In the genomic region with DNA sequence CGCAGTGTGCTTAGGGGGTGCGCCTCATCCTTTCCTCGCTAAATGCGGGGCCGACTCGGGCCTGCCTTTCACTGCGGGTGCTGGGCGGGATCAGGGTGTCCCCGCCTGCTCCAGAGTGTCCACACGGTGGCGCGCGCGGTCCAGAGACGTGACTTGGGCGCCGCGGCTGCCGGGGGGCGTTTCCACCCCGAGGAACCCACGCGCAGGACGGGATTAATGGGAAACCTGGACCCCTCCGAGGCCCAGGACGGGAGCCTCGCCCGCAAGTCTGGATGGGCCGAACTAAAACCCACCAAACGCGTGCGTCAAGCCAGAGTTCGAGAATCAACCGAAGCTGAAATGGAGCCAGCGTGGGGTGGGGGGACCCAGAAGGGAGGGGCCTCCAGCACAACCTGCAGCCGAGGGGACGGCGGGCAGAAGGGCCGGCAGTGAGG, we compare ENCODE assay signal across 8 cellular contexts.
A peak's percentile ranks its signal among the peaks of the same experiment; 100 is the strongest.
DNase-seq lines count a peak whose midpoint lies in the region; ATAC-seq, FAIRE-seq and TF ChIP-seq lines count a peak whose summit lies in the region.

No MANE protein-coding gene starts in this region.

- peaks cover 18% of the 10 kb centered on the region for H3K27me3 Mint-ChIP-seq in astrocyte (ENCODE audit: low read depth, unreplicated experiment)

- intact Hi-C loops in uterus (cut with DNase I; ENCODE audit: low total_unique reads) = loop anchor here (5.0 to 10.0 kb wide), 5 partner anchors 182 to 1035 kb away; a partner anchor contains a TSS

- DNase-seq in BE2C = peak; percentile 92
- DNase-seq in NCI-H1048 (lab: John Stamatoyannopoulos, UW) = peak; percentile 61
- DNase-seq in T-helper 9 cell = peak; percentile 90
- DNase-seq in astrocyte (ENCODE audit: low read depth) = peak; percentile 61
- peak; percentile 99 for DNase-seq in hepatic stellate cell (ENCODE audit: low spot score)
- peak; percentile 90 to 91 for DNase-seq in uterus

- H3K9me3 ChIP-seq in BE2C = no peaks in the 10 kb centered on the region
- no peaks in the 10 kb centered on the region for H3K9me3 ChIP-seq in astrocyte (ENCODE audit: insufficient read depth, low read depth, low read length)
- no peaks in the 10 kb centered on the region for H3K9me3 ChIP-seq in uterus

- TF ChIP-seq CTCF in BE2C (IDR thresholded peaks at IDR 0.05; ENCODE audit: low read depth, low read length) (peak; percentile 82), astrocyte (IDR thresholded peaks at IDR 0.05; ENCODE audit: insufficient read depth, low read depth, low read length) (peak; percentile 56), uterus (IDR thresholded peaks at IDR 0.05) (peak; percentile 95 to 97 (median 96))

- peak overlapping the region; percentile 75 for H3K4me3 ChIP-seq in BE2C (ENCODE audit: low read depth, low read length)
- H3K4me3 ChIP-seq in astrocyte (ENCODE audit: insufficient read depth, low read depth, low read length) = peak overlapping the region; percentile 58
- H3K4me3 ChIP-seq in rectal smooth muscle tissue (ENCODE audit: low read length) = peak overlapping the region; percentile 72
- peak overlapping the region; percentile 46 to 53 for H3K4me3 ChIP-seq in uterus

- peak overlapping the region; percentile 90 for H3K4me2 ChIP-seq in astrocyte (ENCODE audit: low read length)

- no peak overlapping the region for H3K27ac Mint-ChIP-seq in astrocyte (ENCODE audit: unreplicated experiment)

- peak in 1 of 2 donors; percentile 27 for TF ChIP-seq POLR2A in uterus (IDR thresholded peaks at IDR 0.05)

- peak overlapping the region; percentile 81 for H3K4me3 Mint-ChIP-seq in astrocyte (ENCODE audit: unreplicated experiment)

- no peaks in the 10 kb centered on the region for H4K20me1 ChIP-seq in astrocyte (ENCODE audit: insufficient read depth, low read length)

- H3K9ac ChIP-seq in astrocyte (ENCODE audit: low read length) = peak overlapping the region; percentile 84
- H3K9ac ChIP-seq in rectal smooth muscle tissue (ENCODE audit: low read length) = peak overlapping the region; percentile 16

- no peaks in the 10 kb centered on the region for H3K79me2 ChIP-seq in astrocyte (ENCODE audit: insufficient read depth, low read length)

- H3K4me1 ChIP-seq in BE2C = peaks cover 13% of the 10 kb centered on the region
- H3K4me1 ChIP-seq in astrocyte (ENCODE audit: insufficient read depth, low read length) = peaks cover 25% of the 10 kb centered on the region
- no peaks in the 10 kb centered on the region for H3K4me1 ChIP-seq in rectal smooth muscle tissue (ENCODE audit: control insufficient read depth, insufficient read depth, low read length)
- no peaks in the 10 kb centered on the region for H3K4me1 ChIP-seq in uterus

- H2AFZ ChIP-seq in astrocyte (ENCODE audit: low read depth, low read length) = peak overlapping the region; percentile 88

- H3K9me3 Mint-ChIP-seq in astrocyte (ENCODE audit: unreplicated experiment) = peaks cover 8% of the 10 kb centered on the region

- H3K27ac ChIP-seq in astrocyte (ENCODE audit: low read depth, low read length) = peak overlapping the region; percentile 72
- peak overlapping the region; percentile 86 for H3K27ac ChIP-seq in rectal smooth muscle tissue (ENCODE audit: low read depth, low read length)
- H3K27ac ChIP-seq in uterus = peak overlapping the region; percentile 87 to 92

- H3K36me3 Mint-ChIP-seq in astrocyte (ENCODE audit: low read depth, unreplicated experiment) = no peaks in the 10 kb centered on the region

- no peaks in the 10 kb centered on the region for H3K36me3 ChIP-seq in BE2C
- no peaks in the 10 kb centered on the region for H3K36me3 ChIP-seq in astrocyte (ENCODE audit: insufficient read depth, low read length)
- H3K36me3 ChIP-seq in rectal smooth muscle tissue (ENCODE audit: control insufficient read depth, insufficient read depth, low read length) = no peaks in the 10 kb centered on the region
- no peaks in the 10 kb centered on the region for H3K36me3 ChIP-seq in uterus

- H3K27me3 ChIP-seq in BE2C = no peaks in the 10 kb centered on the region
- peaks cover 5% of the 10 kb centered on the region for H3K27me3 ChIP-seq in astrocyte (ENCODE audit: insufficient read depth, low read length)
- no peaks in the 10 kb centered on the region for H3K27me3 ChIP-seq in rectal smooth muscle tissue (ENCODE audit: control insufficient read depth, insufficient read depth, low read length)
- no peaks in the 10 kb centered on the region for H3K27me3 ChIP-seq in uterus

- ATAC-seq in GM21367 (IDR thresholded peaks at IDR 0.05; ENCODE audit: unreplicated experiment) = peak; percentile 70

- FAIRE-seq in astrocyte (lab: Jason Lieb, UNC) = no peak

- peaks cover 15% of the 10 kb centered on the region for H3K4me1 Mint-ChIP-seq in astrocyte (ENCODE audit: low read depth, unreplicated experiment)

Comparison
In these comparisons a context has a peak if more than half of its experiments do, and no peak if none do; other contexts are left out.
1. Peak in every context shown above with its lines: DNase-seq, ATAC-seq, H3K4me3 ChIP-seq and H3K27ac ChIP-seq.